In genomic region chr9:128068656-128069221, GRCh38 we compare ENCODE assay signal across 8 cellular contexts. TPM values are rescaled to one million over a fixed set of nuclear protein-coding genes. Genes with fewer than 3 reads are reported as not detected.
DNase-seq lines count a peak whose midpoint lies in the region; ATAC-seq, FAIRE-seq and TF ChIP-seq lines count a peak whose summit lies in the region.

No MANE protein-coding gene starts in this region.

- peak overlapping the region; percentile 77 for H3K23ac ChIP-seq in IMR-90 (ENCODE audit: low read depth, low read length)

- H2BK15ac ChIP-seq in IMR-90 (ENCODE audit: low read depth, low read length): no peak overlapping the region

- CTCF ChIA-PET in CD8-positive, alpha-beta T cell (lab: Charles Lee): interaction anchor here (1.5 to 9.0 kb wide), 3 partner anchors 34 to 92 kb away, joined by 3 to 44 read pairs (median 7); no protein-coding TSS in a partner anchor
- CTCF ChIA-PET in IMR-90 (lab: Yijun Ruan, JAX): no interaction called here
- CTCF ChIA-PET in K562 (lab: Yijun Ruan, JAX; ENCODE audit: low intra/inter-chr PET ratio): interaction anchor here (0.7 to 1.5 kb wide), 2 partner anchors 49 to 92 kb away, joined by 4 to 5 read pairs; no protein-coding TSS in a partner anchor

- no peaks in the 10 kb centered on the region for H3K9me3 ChIP-seq in CD8-positive, alpha-beta T cell (ENCODE audit: low read length)
- H3K9me3 ChIP-seq in IMR-90 (ENCODE audit: control insufficient read depth, insufficient read depth, low read length) (no peaks in the 10 kb centered on the region), K562 (replicated peaks; ENCODE audit: control insufficient read depth, insufficient read depth, low read depth, low read length) (no peaks in the 10 kb centered on the region), mesodermal cell (ENCODE audit: control insufficient read depth, low read length) (no peaks in the 10 kb centered on the region)

- H4K20me1 ChIP-seq in IMR-90 (ENCODE audit: insufficient read depth, low read length): no peaks in the 10 kb centered on the region; the same call in 1 of the 2 replicates
- peaks cover 11% of the 10 kb centered on the region; the same call in 1 of the 2 replicates for H4K20me1 ChIP-seq in K562 (replicated peaks; ENCODE audit: control insufficient read depth, insufficient read depth, low read length)

- no peak for TF ChIP-seq CTCF in CD8-positive, alpha-beta T cell (IDR thresholded peaks at IDR 0.05)
- TF ChIP-seq CTCF in IMR-90 (conservative IDR thresholded peaks at IDR 0.05; ENCODE audit: low read depth, low read length) (no peak), K562 (IDR thresholded peaks at IDR 0.05 in 2 of 3, conservative IDR thresholded peaks at IDR 0.05 in 1 of 3; ENCODE audit: insufficient read depth in 2 of 3, low read depth in 1 of 3, low read length in 3 of 3) (no peak)

- intact Hi-C loops in CD8-positive, alpha-beta T cell (cut with DNase I, micrococcal nuclease): loop anchor here (1.0 to 10.0 kb wide), 6 partner anchors 16 to 644 kb away; partner anchors contain the start of genes CDK9 (in 1 of the 2), FPGS (in 1 of the 2), GLE1 (in 1 of the 2) and ZNF79 (in 1 of the 2)
- intact Hi-C loops in IMR-90 (cut with micrococcal nuclease): no loop called here
- intact Hi-C loops in K562 (cut with micrococcal nuclease): loop anchor here (5.0 kb wide), 1 partner anchor 49 kb away; no protein-coding TSS in a partner anchor

- H4K91ac ChIP-seq in IMR-90 (ENCODE audit: insufficient read depth, low read depth, low read length): no peak overlapping the region

- no peaks in the 10 kb centered on the region for H3K27me3 ChIP-seq in CD8-positive, alpha-beta T cell (ENCODE audit: insufficient read depth, low read length)
- H3K27me3 ChIP-seq in IMR-90 (ENCODE audit: control insufficient read depth, insufficient read depth, low read length) (no peaks in the 10 kb centered on the region), K562 (ENCODE audit: control insufficient read depth in 2 of 2, insufficient read depth in 2 of 2, low read length in 2 of 2) (no peaks in the 10 kb centered on the region)

- H4K8ac ChIP-seq in IMR-90 (ENCODE audit: low read depth in 2 of 2, low read length in 2 of 2): peak overlapping the region in 1 of 2 experiments; percentile 39; a peak in 1 of 4 replicates

- peak overlapping the region; percentile 93 for H3K27ac Mint-ChIP-seq in CD8-positive, alpha-beta T cell

- peak overlapping the region; percentile 63 for H3K4ac ChIP-seq in IMR-90 (ENCODE audit: low read depth, low read length)

- in situ Hi-C loops in IMR-90 (cut with MboI; ENCODE audit: low sequenced_read_pairs): no loop called here
- in situ Hi-C loops in K562 (cut with MboI): no loop called here

- peaks cover 67% of the 10 kb centered on the region for H3K4me1 ChIP-seq in CD8-positive, alpha-beta T cell (ENCODE audit: insufficient read depth, low read length)
- H3K4me1 ChIP-seq in IMR-90 (ENCODE audit: control insufficient read depth, insufficient read depth, low read length) (peaks cover 23% of the 10 kb centered on the region), K562 (replicated peaks in 1 of 2; ENCODE audit: control insufficient read depth in 2 of 2, insufficient read depth in 2 of 2, low read length in 2 of 2) (peaks cover 37 to 41% of the 10 kb centered on the region in 2 experiments), mesodermal cell (ENCODE audit: control insufficient read depth, insufficient read depth, low read length, poor library complexity, severe bottlenecking) (peaks cover 18% of the 10 kb centered on the region)

- no peak for TF ChIP-seq POLR2A in IMR-90 (IDR thresholded peaks at IDR 0.05; ENCODE audit: low read depth, low read length)
- no peak for TF ChIP-seq POLR2A in K562 (conservative IDR thresholded peaks at IDR 0.05)

- H2AFZ ChIP-seq in IMR-90 (replicated peaks; ENCODE audit: low read length, poor library complexity): peak overlapping the region; percentile 91
- H2AFZ ChIP-seq in K562 (ENCODE audit: low read depth, low read length): 0 out of 2 replicates have a peak overlapping the region, but pooled peaks have one; percentile 28

- H3K36me3 ChIP-seq in CD8-positive, alpha-beta T cell (ENCODE audit: insufficient read depth, low read length): no peaks in the 10 kb centered on the region
- H3K36me3 ChIP-seq in IMR-90 (ENCODE audit: control insufficient read depth, insufficient read depth, low read length) (no peaks in the 10 kb centered on the region), K562 (ENCODE audit: control insufficient read depth, insufficient read depth, low read length) (peaks cover 35% of the 10 kb centered on the region), mesodermal cell (ENCODE audit: control insufficient read depth, insufficient read depth, low read length) (peaks cover 3% of the 10 kb centered on the region)

- H3K9me3 Mint-ChIP-seq in CD8-positive, alpha-beta T cell: no peaks in the 10 kb centered on the region

- H3K36me3 Mint-ChIP-seq in CD8-positive, alpha-beta T cell: no peaks in the 10 kb centered on the region

- POLR2A ChIA-PET in CD8-positive, alpha-beta T cell (lab: Charles Lee): interaction anchor here (0.6 to 3.5 kb wide), 7 partner anchors 11 to 284 kb away, joined by 3 to 24 read pairs (median 4); partner anchors contain the start of gene CDK9
- POLR2A ChIA-PET in IMR-90 (lab: Charles Lee; ENCODE audit: unreplicated experiment): no interaction called here
- POLR2A ChIA-PET in K562 (lab: Yijun Ruan, JAX): interaction anchor here (0.6 to 5.4 kb wide), 7 partner anchors 9 to 60 kb away, joined by 3 to 36 read pairs (median 6); partner anchors contain the start of gene PTGES2

- H3K27ac ChIP-seq in CD8-positive, alpha-beta T cell (ENCODE audit: low read depth, low read length): peak overlapping the region; percentile 45
- H3K27ac ChIP-seq in IMR-90 (ENCODE audit: insufficient read depth, low read length): peak overlapping the region; percentile 79
- H3K27ac ChIP-seq in K562 (ENCODE audit: extremely low read depth, low read depth, low read length): peak overlapping the region; percentile 81
- peak overlapping the region; percentile 49 for H3K27ac ChIP-seq in mesodermal cell (ENCODE audit: low read depth, low read length, severe bottlenecking)

- peak overlapping the region; percentile 1; the same call in 1 of the 2 replicates for H4K5ac ChIP-seq in IMR-90 (ENCODE audit: low read depth, low read length)

- no CpG with 5 or more reads among the region's 17 CpGs for WGBS in IMR-90 (ENCODE audit: extremely low coverage in 2 of 2, insufficient read length in 1 of 2), 2 experiments
- under 1% methylated on average over 13 of the region's 17 CpGs for WGBS in K562 (ENCODE audit: insufficient coverage, low coverage, missing lambda C conversion rate)
- 3 to 9% methylated on average over 14 of the region's 17 CpGs for WGBS in mesodermal cell (ENCODE audit: insufficient coverage in 2 of 2), 2 experiments

- H3K4me2 ChIP-seq in IMR-90 (ENCODE audit: low read depth, low read length) (peak overlapping the region; percentile 94), K562 (ENCODE audit: insufficient read depth, low read length) (peak overlapping the region; percentile 98)

- no peak for ATAC-seq in CD8-positive, alpha-beta T cell
- ATAC-seq in IMR-90 (ENCODE audit: low read depth): no peak
- no peak for ATAC-seq in K562
- ATAC-seq in GM21367 (IDR thresholded peaks at IDR 0.05; ENCODE audit: unreplicated experiment): no peak
- ATAC-seq in HG03039 (IDR thresholded peaks at IDR 0.05; ENCODE audit: unreplicated experiment): no peak

- H3K18ac ChIP-seq in IMR-90 (ENCODE audit: low read depth, low read length): peak overlapping the region; percentile 11; the same call in 1 of the 2 replicates

- no peak for DNase-seq in CD8-positive, alpha-beta T cell
- DNase-seq in IMR-90 (no peak), K562 (ENCODE audit: extremely low read depth in 1 of 4, low spot score in 3 of 4) (no peak), AG08396 (ENCODE audit: low spot score) (no peak), ureter (ENCODE audit: low spot score) (no peak)

- H3K27me3 Mint-ChIP-seq in CD8-positive, alpha-beta T cell (ENCODE audit: low read depth): no peaks in the 10 kb centered on the region

- peak overlapping the region; percentile 54; the same call in 1 of the 2 replicates for H3K56ac ChIP-seq in IMR-90 (ENCODE audit: extremely low read depth, insufficient read depth, low read length)

- H2AK5ac ChIP-seq in IMR-90 (ENCODE audit: low read depth, low read length): peak overlapping the region; percentile 35

- H2BK120ac ChIP-seq in IMR-90 (ENCODE audit: low read depth, low read length): peak overlapping the region; percentile 18

- peaks cover 6% of the 10 kb centered on the region; the same call in 1 of the 2 replicates for H3K9me1 ChIP-seq in IMR-90 (ENCODE audit: insufficient read depth, low read length)
- H3K9me1 ChIP-seq in K562 (ENCODE audit: control insufficient read depth, insufficient read depth, low read length): no peaks in the 10 kb centered on the region

- BruUV-seq in IMR-90 (replicated peaks; lab: Mats Ljungman, UMichigan) (no TSS peak), K562 (replicated peaks; lab: Mats Ljungman, UMichigan) (no TSS peak)

- H3K79me2 ChIP-seq in K562 (ENCODE audit: control insufficient read depth, insufficient read depth, low read length): peaks cover 86% of the 10 kb centered on the region

- peak overlapping the region; percentile 94 for H3K14ac ChIP-seq in IMR-90 (replicated peaks; ENCODE audit: low read depth, low read length)

- H2BK20ac ChIP-seq in IMR-90 (ENCODE audit: low read depth, low read length): 0 out of 2 replicates have a peak overlapping the region, but pooled peaks have one; percentile 8

- peak overlapping the region; percentile 80 for H3K4me3 ChIP-seq in CD8-positive, alpha-beta T cell (ENCODE audit: low read depth, low read length)
- H3K4me3 ChIP-seq in IMR-90 (ENCODE audit: insufficient read depth, low read depth, low read length) (peak overlapping the region; percentile 70), K562 (peak overlapping the region; percentile 89), mesodermal cell (ENCODE audit: extremely low read depth, insufficient read depth, low read length, poor library complexity, severe bottlenecking) (peak overlapping the region; percentile 87)

- peak overlapping the region; percentile 52 for H2BK5ac ChIP-seq in IMR-90 (ENCODE audit: low read depth, low read length, poor library complexity, severe bottlenecking)

- peaks cover 28 to 55% of the 10 kb centered on the region in 2 experiments for H3K79me1 ChIP-seq in IMR-90 (ENCODE audit: low read depth in 1 of 2, low read length in 2 of 2)

- H3K9ac ChIP-seq in IMR-90 (ENCODE audit: low read depth, low read length): peak overlapping the region; percentile 84
- H3K9ac ChIP-seq in K562 (ENCODE audit: insufficient read depth in 1 of 2, low read depth in 2 of 2, low read length in 2 of 2): peak overlapping the region; percentile 85 to 92

- no peak for TF ChIP-seq RAD21 in IMR-90 (IDR thresholded peaks at IDR 0.05; ENCODE audit: low read length)
- no peak for TF ChIP-seq RAD21 in K562 (CRISPR knock-in tag; conservative IDR thresholded peaks at IDR 0.05 in 1 of 2, IDR thresholded peaks at IDR 0.05 in 1 of 2)

- H3K4me3 Mint-ChIP-seq in CD8-positive, alpha-beta T cell: no peak overlapping the region

- H2AK9ac ChIP-seq in IMR-90 (replicated peaks; ENCODE audit: low read depth, low read length, poor library complexity): peak overlapping the region; percentile 96

- dilution Hi-C loops in IMR-90 (cut with HindIII; ENCODE audit: low sequenced_read_pairs, unreplicated experiment): no loop called here

- FAIRE-seq in K562 (lab: Jason Lieb, UNC): no peak

- no peak for TF ChIP-seq EP300 in K562 (IDR thresholded peaks at IDR 0.05; ENCODE audit: low read length)

- peaks cover 60% of the 10 kb centered on the region for H3K4me1 Mint-ChIP-seq in CD8-positive, alpha-beta T cell (ENCODE audit: low read depth)

RNA-seq across cellular contexts. Expression of gene SLC25A25, which starts 0.7 kb away (rescaled TPM):
- total RNA-seq in CD8-positive, alpha-beta T cell: 10 to 100 TPM; 12.1 to 12.2 TPM
- total RNA-seq in IMR-90 (2012; rRNA removed): 17.9 and 20.3 TPM in 2 replicates
- 14.0 and 19.1 TPM in 2 replicates for polyA plus RNA-seq in IMR-90 (2012; rRNA removed)
- polyA plus RNA-seq in IMR-90 (2012; cell fraction: cytosol; rRNA removed): 11.0 and 16.7 TPM in 2 replicates
- 61.0 and 98.5 TPM in 2 replicates for polyA plus RNA-seq in IMR-90 (2012; cell fraction: nucleus; rRNA removed; ENCODE audit: low replicate concordance)
- total RNA-seq in K562 (2011; cell fraction: chromatin; rRNA removed; ENCODE audit: low replicate concordance): 56.5 and 74.4 TPM in 2 replicates
- total RNA-seq in K562 (2011; cell fraction: nucleolus; rRNA removed): 41.5 and 42.5 TPM in 2 replicates
- total RNA-seq in K562 (2011; cell fraction: nucleoplasm; rRNA removed): 26.8 and 33.4 TPM in 2 replicates
- 35.9 and 39.5 TPM in 2 replicates for total RNA-seq in K562 (2014; rRNA removed)
- 19.0 and 19.3 TPM in 2 replicates for total RNA-seq in K562 (2014; rRNA removed; fragmentation: Illumina TruSeq; extraction: Trizol)
- total RNA-seq in K562 (2015; rRNA removed; fragmentation: Illumina TruSeq; extraction: Trizol): 23.2 and 25.1 TPM in 2 replicates
- 30.1 and 30.7 TPM in 2 replicates for total RNA-seq in K562 (2021)
- 21.7 and 26.7 TPM in 2 replicates for polyA plus RNA-seq in K562 (2011; rRNA removed)
- polyA plus RNA-seq in K562 (2011; cell fraction: cytosol; rRNA removed): 20.4 and 25.8 TPM in 2 replicates
- polyA plus RNA-seq in K562 (2011; cell fraction: nucleus; rRNA removed): 29.9 and 44.4 TPM in 2 replicates
- 20.5 and 23.5 TPM in 2 replicates for polyA plus RNA-seq in K562 (2012)
- 18.7 and 25.2 TPM in 2 replicates for polyA plus RNA-seq in K562 (2014; fragmentation: Illumina TruSeq; extraction: Trizol)
- polyA plus RNA-seq in K562 (2014; fragmentation: Nextera tagmentation; extraction: Ambion mirVana): under 1 TPM; 0.07 to 0.10 TPM
- polyA plus RNA-seq in K562 (2014; rRNA removed): 27.2 and 31.0 TPM in 2 replicates
- 21.0 and 28.2 TPM in 2 replicates for polyA minus RNA-seq in K562 (2011; rRNA and poly(A)+ RNA removed)
- 14.7 and 16.8 TPM in 2 replicates for polyA minus RNA-seq in K562 (2011; cell fraction: cytosol; rRNA and poly(A)+ RNA removed)
- polyA minus RNA-seq in K562 (2011; cell fraction: nucleus; rRNA and poly(A)+ RNA removed): 14.8 and 20.9 TPM in 2 replicates
- polyA plus RNA-seq in mesodermal cell (2013, experiment 1 of 2): 7.2 TPM
- 7.5 TPM for polyA plus RNA-seq in mesodermal cell (2013, experiment 2 of 2)
- 21.7 TPM for total RNA-seq in ureter

RNA-seq across cellular contexts. Expression of gene NAIF1, which starts 1.6 kb away (rescaled TPM):
- 10 to 100 TPM; 14.4 to 15.0 TPM for total RNA-seq in CD8-positive, alpha-beta T cell
- total RNA-seq in IMR-90 (2012; rRNA removed) (8.3 and 9.7 TPM in 2 replicates), K562 (2014; rRNA removed) (21.3 and 27.6 TPM in 2 replicates), K562 (2014; rRNA removed; fragmentation: Illumina TruSeq; extraction: Trizol) (15.8 and 16.2 TPM in 2 replicates), K562 (2015; rRNA removed; fragmentation: Illumina TruSeq; extraction: Trizol) (15.9 and 17.4 TPM in 2 replicates), K562 (2021) (23.1 and 26.6 TPM in 2 replicates), ureter (6.9 TPM)
- polyA plus RNA-seq in IMR-90 (2012; rRNA removed) (10.1 and 10.4 TPM in 2 replicates), K562 (2011; rRNA removed) (17.2 and 21.5 TPM in 2 replicates), K562 (2014; fragmentation: Illumina TruSeq; extraction: Trizol) (16.3 and 16.9 TPM in 2 replicates), K562 (2014; fragmentation: Nextera tagmentation; extraction: Ambion mirVana) (1 to 10 TPM; 4.8 to 5.3 TPM), K562 (2014; rRNA removed) (17.7 and 17.8 TPM in 2 replicates)
- 7.8 and 9.2 TPM in 2 replicates for polyA plus RNA-seq in IMR-90 (2012; cell fraction: cytosol; rRNA removed)
- polyA plus RNA-seq in IMR-90 (2012; cell fraction: nucleus; rRNA removed; ENCODE audit: low replicate concordance): 3.5 and 5.6 TPM in 2 replicates
- total RNA-seq in K562 (2011; cell fraction: chromatin; rRNA removed; ENCODE audit: low replicate concordance): 14.2 and 31.0 TPM in 2 replicates
- 27.1 and 29.7 TPM in 2 replicates for total RNA-seq in K562 (2011; cell fraction: nucleolus; rRNA removed)
- total RNA-seq in K562 (2011; cell fraction: nucleoplasm; rRNA removed): 19.1 and 19.8 TPM in 2 replicates
- polyA plus RNA-seq in K562 (2011; cell fraction: cytosol; rRNA removed): 24.4 and 26.5 TPM in 2 replicates
- polyA plus RNA-seq in K562 (2011; cell fraction: nucleus; rRNA removed): 17.1 and 20.0 TPM in 2 replicates
- polyA plus RNA-seq in K562 (2012): 16.5 and 19.9 TPM in 2 replicates
- 14.9 and 19.6 TPM in 2 replicates for polyA minus RNA-seq in K562 (2011; rRNA and poly(A)+ RNA removed)
- polyA minus RNA-seq in K562 (2011; cell fraction: cytosol; rRNA and poly(A)+ RNA removed): 14.2 and 26.5 TPM in 2 replicates
- polyA minus RNA-seq in K562 (2011; cell fraction: nucleus; rRNA and poly(A)+ RNA removed): 6.3 and 7.7 TPM in 2 replicates
- polyA plus RNA-seq in mesodermal cell (2013, experiment 1 of 2): 7.5 TPM
- polyA plus RNA-seq in mesodermal cell (2013, experiment 2 of 2): 8.9 TPM

RNA-seq across cellular contexts. Expression of gene PTGES2, which starts 58.8 kb away (rescaled TPM):
- total RNA-seq in CD8-positive, alpha-beta T cell: 10 to 100 TPM; 38.8 to 44.6 TPM
- total RNA-seq in IMR-90 (2012; rRNA removed) (90.3 and 107 TPM in 2 replicates), K562 (2014; rRNA removed) (196 and 257 TPM in 2 replicates), K562 (2014; rRNA removed; fragmentation: Illumina TruSeq; extraction: Trizol) (34.3 and 50.3 TPM in 2 replicates), K562 (2015; rRNA removed; fragmentation: Illumina TruSeq; extraction: Trizol) (98.9 and 102 TPM in 2 replicates), K562 (2021) (135 and 137 TPM in 2 replicates), ureter (87.8 TPM)
- polyA plus RNA-seq in IMR-90 (2012; rRNA removed) (99.2 and 100 TPM in 2 replicates), K562 (2011; rRNA removed) (90.1 and 106 TPM in 2 replicates), K562 (2014; fragmentation: Illumina TruSeq; extraction: Trizol) (89.2 and 128 TPM in 2 replicates), K562 (2014; fragmentation: Nextera tagmentation; extraction: Ambion mirVana) (1 to 10 TPM; 2.4 to 6.2 TPM), K562 (2014; rRNA removed) (128 and 149 TPM in 2 replicates)
- 69.7 and 115 TPM in 2 replicates for polyA plus RNA-seq in IMR-90 (2012; cell fraction: cytosol; rRNA removed)
- polyA plus RNA-seq in IMR-90 (2012; cell fraction: nucleus; rRNA removed; ENCODE audit: low replicate concordance): 116 and 217 TPM in 2 replicates
- 91.2 and 285 TPM in 2 replicates for total RNA-seq in K562 (2011; cell fraction: chromatin; rRNA removed; ENCODE audit: low replicate concordance)
- 223 and 287 TPM in 2 replicates for total RNA-seq in K562 (2011; cell fraction: nucleolus; rRNA removed)
- total RNA-seq in K562 (2011; cell fraction: nucleoplasm; rRNA removed): 132 and 134 TPM in 2 replicates
- polyA plus RNA-seq in K562 (2011; cell fraction: cytosol; rRNA removed): 92.2 and 177 TPM in 2 replicates
- 244 and 370 TPM in 2 replicates for polyA plus RNA-seq in K562 (2011; cell fraction: nucleus; rRNA removed)
- polyA plus RNA-seq in K562 (2012): 94.0 and 96.2 TPM in 2 replicates
- 49.5 and 74.8 TPM in 2 replicates for polyA minus RNA-seq in K562 (2011; rRNA and poly(A)+ RNA removed)
- polyA minus RNA-seq in K562 (2011; cell fraction: cytosol; rRNA and poly(A)+ RNA removed): 57.2 and 75.5 TPM in 2 replicates
- 73.1 and 77.3 TPM in 2 replicates for polyA minus RNA-seq in K562 (2011; cell fraction: nucleus; rRNA and poly(A)+ RNA removed)
- polyA plus RNA-seq in mesodermal cell (2013, experiment 1 of 2): 36.7 TPM
- polyA plus RNA-seq in mesodermal cell (2013, experiment 2 of 2): 30.0 TPM
